Comparison of ENCODE assay signal across 35 cellular contexts in the genomic region with DNA sequence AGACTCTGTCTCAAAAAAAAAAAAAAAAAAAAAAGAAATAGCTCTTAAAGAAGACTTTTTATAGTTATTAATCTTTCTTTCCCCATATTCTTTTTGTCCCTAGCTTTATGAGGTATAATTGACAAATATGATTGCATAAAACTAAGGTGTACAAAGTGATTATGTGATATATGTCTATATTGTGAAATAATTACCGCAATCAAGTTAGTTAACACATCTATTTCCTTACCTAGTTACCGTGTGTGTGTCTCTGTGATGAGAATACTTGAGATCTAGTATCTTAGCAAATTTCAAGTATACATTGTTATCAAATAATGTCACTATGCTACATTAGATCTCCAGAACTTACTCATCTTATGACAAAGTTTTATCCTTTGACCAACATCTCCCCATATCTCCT.
"Had no signal": no experiment of that assay in that cellular context is flagged by ENCODE, and none has a peak within 500 bp of the region (broad histone marks: within the 10 kb centered on the region; RNA-seq: fewer than 3 reads in every experiment).

No MANE protein-coding gene starts in this region.

- H3K9me3 ChIP-seq: MG63 had no signal

- DNase-seq: Karpas-422, Kasumi-1, MG63, MM.1S, MV-4-11, NCI-H1048, NCI-H1092, NCI-H1092 treated with DMSO at 0.1 percent for 48 hours, NCI-H1105, NCI-H1105 treated with DMSO at 0.1 percent for 48 hours, NCI-H1417, NCI-H1417 treated with DMSO at 0.1 percent for 48 hours, NCI-H1436, NCI-H1436 treated with DMSO at 0.1 percent for 48 hours, NCI-H146, NCI-H1694, NCI-H1694 treated with DMSO at 0.1 percent for 48 hours, NCI-H187, NCI-H187 treated with DMSO at 0.1 percent for 48 hours, NCI-H1930, NCI-H2029, NCI-H2029 treated with DMSO at 0.1 percent for 48 hours, NCI-H2081, NCI-H2081 treated with DMSO at 0.1 percent for 48 hours, NCI-H2107, NCI-H2171, NCI-H2171 treated with DMSO at 0.1 percent for 48 hours, NCI-H2227 treated with DMSO at 0.1 percent for 48 hours, NCI-H226, NCI-H345, NCI-H446, NCI-H446 treated with DMSO at 0.1 percent for 48 hours, NCI-H510A, NCI-H510A treated with DMSO at 0.1 percent for 48 hours, NCI-H524 had no signal

- H3K4me3 ChIP-seq: MG63 had no signal

- H3K36me3 ChIP-seq: MG63 had no signal

- H3K27me3 ChIP-seq: MG63 had no signal
